Comparison of ENCODE assay signal across 11 cellular contexts in the genomic region with DNA sequence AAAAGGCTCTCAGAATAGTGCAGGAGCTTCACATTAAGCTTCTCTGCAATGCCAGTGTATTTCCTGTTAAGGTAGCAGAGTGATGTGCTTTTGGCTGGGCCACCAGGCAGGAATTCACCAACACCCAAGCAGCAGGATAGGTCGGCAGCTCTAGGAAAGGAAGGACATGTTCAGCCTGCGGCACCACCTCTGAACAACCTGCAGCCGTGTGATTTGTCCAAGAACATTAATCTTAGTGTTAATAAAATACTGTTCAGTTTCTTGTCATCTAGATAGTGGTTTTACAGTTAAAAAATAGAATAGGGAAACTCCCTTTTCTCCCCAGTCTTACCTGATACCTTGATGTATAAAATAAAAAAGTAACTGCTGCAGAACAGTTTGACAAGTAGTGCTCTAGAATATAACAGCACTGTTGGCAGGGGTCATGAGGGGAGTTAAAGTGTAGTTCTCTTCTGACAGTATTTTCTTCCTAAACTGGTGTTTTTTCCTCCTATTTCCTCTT. TPM values are rescaled to one million over a fixed set of nuclear protein-coding genes. Genes with fewer than 3 reads are reported as not detected.
A peak's percentile ranks its signal among the peaks of the same experiment; 100 is the strongest.
DNase-seq lines count a peak whose midpoint lies in the region; ATAC-seq lines count a peak whose summit lies in the region.
"Had no signal": no experiment of that assay in that cellular context is flagged by ENCODE, and none has a peak within 500 bp of the region (broad histone marks: within the 10 kb centered on the region; RNA-seq: fewer than 3 reads in every experiment).

No MANE protein-coding gene starts in this region.

- no peak overlapping the region for H3K27ac ChIP-seq in naive thymus-derived CD4-positive, alpha-beta T cell (ENCODE audit: low read depth, low read length)

- H3K9me3 ChIP-seq in naive thymus-derived CD4-positive, alpha-beta T cell (ENCODE audit: control insufficient read depth in 2 of 3, low read length in 3 of 3), result no peaks in the 10 kb centered on the region

- H3K4me3 Mint-ChIP-seq in activated T-helper 2 cell treated with anti-CD3 and anti-CD28 coated beads, Interferon-gamma antibody, Interleukin-2, Interleukin-4, amounts not matched to agents 10 μg/mL and 5 μg/mL and 100 μg/mL, durations not matched to agents 14 hours and 24 hours and 36 hours (ENCODE audit: low read depth), result no peak overlapping the region
- peak overlapping the region in 8 of 10 donors; percentile 4 to 65 (median 36) for H3K4me3 Mint-ChIP-seq in naive thymus-derived CD4-positive, alpha-beta T cell
- H3K4me3 Mint-ChIP-seq: brain had no signal

- H3K36me3 ChIP-seq in naive thymus-derived CD4-positive, alpha-beta T cell (ENCODE audit: control insufficient read depth in 2 of 3, insufficient read depth in 3 of 3, low read length in 3 of 3), result no peaks in the 10 kb centered on the region

- peaks cover 54% of the 10 kb centered on the region for H3K4me1 Mint-ChIP-seq in activated T-helper 2 cell treated with anti-CD3 and anti-CD28 coated beads, Interferon-gamma antibody, Interleukin-2, Interleukin-4, amounts not matched to agents 10 μg/mL and 5 μg/mL and 100 μg/mL, durations not matched to agents 14 hours and 24 hours and 36 hours (ENCODE audit: low read depth)
- H3K4me1 Mint-ChIP-seq in naive thymus-derived CD4-positive, alpha-beta T cell, result peaks cover 42 to 94% (median 90%) of the 10 kb centered on the region in 7 donors

- H3K4me1 ChIP-seq in naive thymus-derived CD4-positive, alpha-beta T cell (ENCODE audit: control insufficient read depth in 2 of 2, insufficient read depth in 2 of 2, low read length in 2 of 2), result peaks cover 6 to 26% of the 10 kb centered on the region in 2 donors

- peak; percentile 58 for ATAC-seq in GM18909 (IDR thresholded peaks at IDR 0.05; ENCODE audit: poor library complexity, unreplicated experiment)
- ATAC-seq in HG02623 (IDR thresholded peaks at IDR 0.05; ENCODE audit: unreplicated experiment), result peak; percentile 44
- peak; percentile 52 for ATAC-seq in naive thymus-derived CD4-positive, alpha-beta T cell
- ATAC-seq in GM19455 (IDR thresholded peaks at IDR 0.05; ENCODE audit: unreplicated experiment), result no peak
- ATAC-seq: PC-3 had no signal

- peak overlapping the region; percentile 43 for H3K27ac Mint-ChIP-seq in activated T-helper 2 cell treated with anti-CD3 and anti-CD28 coated beads, Interferon-gamma antibody, Interleukin-2, Interleukin-4, amounts not matched to agents 10 μg/mL and 5 μg/mL and 100 μg/mL, durations not matched to agents 14 hours and 24 hours and 36 hours
- H3K27ac Mint-ChIP-seq in naive thymus-derived CD4-positive, alpha-beta T cell, result peak overlapping the region in 7 of 9 donors; percentile 33 to 60 (median 47)

- H3K36me3 Mint-ChIP-seq in activated T-helper 2 cell treated with anti-CD3 and anti-CD28 coated beads, Interferon-gamma antibody, Interleukin-2, Interleukin-4, amounts not matched to agents 10 μg/mL and 5 μg/mL and 100 μg/mL, durations not matched to agents 14 hours and 24 hours and 36 hours (ENCODE audit: low read depth), result peaks cover 64% of the 10 kb centered on the region
- peaks cover 7 to 33% (median 21%) of the 10 kb centered on the region in 5 donors for H3K36me3 Mint-ChIP-seq in naive thymus-derived CD4-positive, alpha-beta T cell

- intact Hi-C loops in activated T-helper 2 cell treated with anti-CD3 and anti-CD28 coated beads, Interferon-gamma antibody, Interleukin-2, Interleukin-4, amounts not matched to agents 10 μg/mL and 5 μg/mL and 100 μg/mL, durations not matched to agents 14 hours and 24 hours and 36 hours (cut with micrococcal nuclease), result loop anchor here (2.0 kb wide), 1 partner anchor 17 kb away; no protein-coding TSS in a partner anchor
- intact Hi-C loops in naive thymus-derived CD4-positive, alpha-beta T cell (cut with micrococcal nuclease), result loop anchor here in 1 of 2 donors (1.0 kb wide), 1 partner anchor 9 kb away; no protein-coding TSS in a partner anchor

- no peak overlapping the region for H3K4me3 ChIP-seq in naive thymus-derived CD4-positive, alpha-beta T cell (ENCODE audit: low read length)

- POLR2A ChIA-PET in naive thymus-derived CD4-positive, alpha-beta T cell (lab: Charles Lee), result interaction anchor here (0.7 kb wide), 1 partner anchor 12 kb away, joined by 3 read pairs; no protein-coding TSS in a partner anchor

- CTCF ChIA-PET in naive thymus-derived CD4-positive, alpha-beta T cell (lab: Charles Lee), result no interaction called here

- no peaks in the 10 kb centered on the region for H3K27me3 Mint-ChIP-seq in activated T-helper 2 cell treated with anti-CD3 and anti-CD28 coated beads, Interferon-gamma antibody, Interleukin-2, Interleukin-4, amounts not matched to agents 10 μg/mL and 5 μg/mL and 100 μg/mL, durations not matched to agents 14 hours and 24 hours and 36 hours (ENCODE audit: low read depth)
- no peaks in the 10 kb centered on the region for H3K27me3 Mint-ChIP-seq in naive thymus-derived CD4-positive, alpha-beta T cell
- H3K27me3 Mint-ChIP-seq: brain had no signal

- no peak for DNase-seq in activated T-helper 2 cell treated with anti-CD3 and anti-CD28 coated beads, Interferon-gamma antibody, Interleukin-2, Interleukin-4, amounts not matched to agents 10 μg/mL and 5 μg/mL and 100 μg/mL, durations not matched to agents 14 hours and 24 hours and 36 hours (ENCODE audit: low spot score)
- peak in 1 of 9 donors; percentile 8 for DNase-seq in naive thymus-derived CD4-positive, alpha-beta T cell
- DNase-seq in SHP77 treated with DMSO at 0.1 percent for 48 hours (lab: John Stamatoyannopoulos, UW) (no peak), COR-L47 (lab: John Stamatoyannopoulos, UW) (no peak)
- DNase-seq: EL; PC-3; stimulated activated CD4-positive, alpha-beta T cell treated with anti-CD3 and anti-CD28 coated beads, Interleukin-15, amount 100 ng/mL, for 24 hours had no signal

- no peaks in the 10 kb centered on the region for H3K27me3 ChIP-seq in naive thymus-derived CD4-positive, alpha-beta T cell (ENCODE audit: control insufficient read depth in 2 of 2, insufficient read depth in 2 of 2, low read length in 2 of 2)

- H3K9me3 Mint-ChIP-seq in activated T-helper 2 cell treated with anti-CD3 and anti-CD28 coated beads, Interferon-gamma antibody, Interleukin-2, Interleukin-4, amounts not matched to agents 10 μg/mL and 5 μg/mL and 100 μg/mL, durations not matched to agents 14 hours and 24 hours and 36 hours, result peaks cover 3% of the 10 kb centered on the region
- H3K9me3 Mint-ChIP-seq in naive thymus-derived CD4-positive, alpha-beta T cell, result no peaks in the 10 kb centered on the region

RNA-seq across cellular contexts. Expression of a gene that starts 18.8 kb away (rescaled TPM):
- total RNA-seq in activated T-helper 2 cell treated with anti-CD3 and anti-CD28 coated beads, Interferon-gamma antibody, Interleukin-2, Interleukin-4, amounts not matched to agents 10 μg/mL and 5 μg/mL and 100 μg/mL, durations not matched to agents 14 hours and 24 hours and 36 hours, result 56.2 and 62.7 TPM in 2 replicates
- 10 to 100 TPM; 62.4 to 87.5 (median 74.3) TPM for total RNA-seq in naive thymus-derived CD4-positive, alpha-beta T cell
- polyA plus RNA-seq in naive thymus-derived CD4-positive, alpha-beta T cell, result 10 to 100 TPM; 27.4 to 28.5 TPM
